1 cellular context compared by ENCODE assay signal in genomic region chr6:163806761-163807499, GRCh38.
TF ChIP-seq lines count a peak whose summit lies in the region.

No MANE protein-coding gene starts in this region.

TF ChIP-seq in K562, 482 proteins besides CTCF, POLR2A, EP300 and RAD21 (continued from another document):
- TF ChIP-seq CLOCK (CRISPR knock-in tag; IDR thresholded peaks at IDR 0.05; ENCODE audit: borderline replicate concordance) (no peak), NR4A1 (CRISPR knock-in tag; IDR thresholded peaks at IDR 0.05) (no peak), NR4A1 (tag; IDR thresholded peaks at IDR 0.05) (no peak)
